In genomic region chr4:137621056-137621455, GRCh38 we compare ENCODE assay signal across 15 cellular contexts.
A peak's percentile ranks its signal among the peaks of the same experiment; 100 is the strongest.
DNase-seq lines count a peak whose midpoint lies in the region; ATAC-seq and TF ChIP-seq lines count a peak whose summit lies in the region.
"Had no signal": no experiment of that assay in that cellular context is flagged by ENCODE, and none has a peak within 500 bp of the region (broad histone marks: within the 10 kb centered on the region; RNA-seq: fewer than 3 reads in every experiment).

No MANE protein-coding gene starts in this region.

- H3K4me1 Mint-ChIP-seq in glutamatergic neuron (ENCODE audit: low read depth, unreplicated experiment): peaks cover 9% of the 10 kb centered on the region
- no peaks in the 10 kb centered on the region for H3K4me1 Mint-ChIP-seq in stimulated activated memory B cell treated with anti-CD40 and anti-IgM and Interleukin-4, amounts not matched to agents 10 μg/mL and 1 μg/mL and 100 μg/mL, for 72 hours
- H3K4me1 Mint-ChIP-seq: CD4-positive, alpha-beta memory T cell had no signal

- no peak overlapping the region for H3K27ac Mint-ChIP-seq in glutamatergic neuron (ENCODE audit: unreplicated experiment)
- H3K27ac Mint-ChIP-seq in stimulated activated memory B cell treated with anti-CD40 and anti-IgM and Interleukin-4, amounts not matched to agents 10 μg/mL and 1 μg/mL and 100 μg/mL, for 72 hours: no peak overlapping the region
- H3K27ac Mint-ChIP-seq: activated naive CD4-positive, alpha-beta T cell treated with anti-CD3 and anti-CD28 coated beads, Interleukin-2, amount 50 U/mL, for 72 hours; CD4-positive, alpha-beta memory T cell had no signal

- no peak for ATAC-seq in stimulated activated memory B cell treated with anti-CD40 and anti-IgM and Interleukin-4, amounts not matched to agents 10 μg/mL and 1 μg/mL and 100 μg/mL, for 72 hours
- no peak for ATAC-seq in mucosa of descending colon
- ATAC-seq: activated naive CD4-positive, alpha-beta T cell treated with anti-CD3 and anti-CD28 coated beads, Interleukin-2, amount 50 U/mL, for 72 hours; left cardiac atrium had no signal

- TF ChIP-seq CTCF in glutamatergic neuron (IDR thresholded peaks at IDR 0.05; ENCODE audit: partially characterized antibody, unreplicated experiment): no peak
- TF ChIP-seq CTCF in mucosa of descending colon (IDR thresholded peaks at IDR 0.05): no peak

- H3K9me3 ChIP-seq in mucosa of descending colon: no peaks in the 10 kb centered on the region
- H3K9me3 ChIP-seq: suprapubic skin had no signal

- H3K4me3 Mint-ChIP-seq in glutamatergic neuron (ENCODE audit: unreplicated experiment): no peak overlapping the region
- H3K4me3 Mint-ChIP-seq in stimulated activated memory B cell treated with anti-CD40 and anti-IgM and Interleukin-4, amounts not matched to agents 10 μg/mL and 1 μg/mL and 100 μg/mL, for 72 hours: no peak overlapping the region
- H3K4me3 Mint-ChIP-seq: CD4-positive, alpha-beta memory T cell had no signal

- H3K27me3 Mint-ChIP-seq in glutamatergic neuron (ENCODE audit: unreplicated experiment): no peaks in the 10 kb centered on the region
- no peaks in the 10 kb centered on the region for H3K27me3 Mint-ChIP-seq in stimulated activated memory B cell treated with anti-CD40 and anti-IgM and Interleukin-4, amounts not matched to agents 10 μg/mL and 1 μg/mL and 100 μg/mL, for 72 hours
- H3K27me3 Mint-ChIP-seq: CD4-positive, alpha-beta memory T cell had no signal

- no peaks in the 10 kb centered on the region for H3K36me3 ChIP-seq in mucosa of descending colon (ENCODE audit: low read depth)
- H3K36me3 ChIP-seq: suprapubic skin had no signal

- intact Hi-C loops in mucosa of descending colon (cut with DNase I, micrococcal nuclease): no loop called here

- peak; percentile 43 for DNase-seq in DMS 273 treated with DMSO at 0.1 percent for 48 hours (lab: John Stamatoyannopoulos, UW)
- peak; percentile 39 for DNase-seq in NCI-H146 treated with DMSO at 0.1 percent for 48 hours (lab: John Stamatoyannopoulos, UW; ENCODE audit: unreplicated experiment)
- peak; percentile 35 for DNase-seq in NCI-H82 treated with DMSO at 0.1 percent for 48 hours (lab: John Stamatoyannopoulos, UW; ENCODE audit: unreplicated experiment)
- peak; percentile 43 for DNase-seq in glutamatergic neuron
- DNase-seq in activated CD4-positive, alpha-beta T cell treated with anti-CD3 and anti-CD28 coated beads, Interleukin-2, amount 50 U/mL, for 4 hours: no peak
- no peak for DNase-seq in activated effector memory CD4-positive, alpha-beta T cell treated with Interleukin-2 at 50 U/mL for 16 hours
- no peak for DNase-seq in mucosa of descending colon
- DNase-seq: ACHN; CD4-positive, alpha-beta memory T cell; effector memory CD4-positive, alpha-beta T cell; left cardiac atrium; T-helper 2 cell had no signal

- H3K36me3 Mint-ChIP-seq in glutamatergic neuron (ENCODE audit: unreplicated experiment): no peaks in the 10 kb centered on the region
- H3K36me3 Mint-ChIP-seq in stimulated activated memory B cell treated with anti-CD40 and anti-IgM and Interleukin-4, amounts not matched to agents 10 μg/mL and 1 μg/mL and 100 μg/mL, for 72 hours: no peaks in the 10 kb centered on the region
- H3K36me3 Mint-ChIP-seq: activated naive CD4-positive, alpha-beta T cell treated with anti-CD3 and anti-CD28 coated beads, Interleukin-2, amount 50 U/mL, for 72 hours; CD4-positive, alpha-beta memory T cell had no signal

- no peaks in the 10 kb centered on the region for H3K4me1 ChIP-seq in mucosa of descending colon (ENCODE audit: low read depth)
- H3K4me1 ChIP-seq: suprapubic skin had no signal

- no peak overlapping the region for H3K4me3 ChIP-seq in mucosa of descending colon
- H3K4me3 ChIP-seq: suprapubic skin had no signal

- H3K9me3 Mint-ChIP-seq in glutamatergic neuron (ENCODE audit: unreplicated experiment): no peaks in the 10 kb centered on the region
- H3K9me3 Mint-ChIP-seq in stimulated activated memory B cell treated with anti-CD40 and anti-IgM and Interleukin-4, amounts not matched to agents 10 μg/mL and 1 μg/mL and 100 μg/mL, for 72 hours: no peaks in the 10 kb centered on the region

Comparison
In these comparisons a context has a peak if more than half of its experiments do, and no peak if none do; other contexts are left out.
1. DNase-seq: peak in DMS 273 treated with DMSO at 0.1 percent for 48 hours (single experiment), NCI-H146 treated with DMSO at 0.1 percent for 48 hours (single experiment), NCI-H82 treated with DMSO at 0.1 percent for 48 hours (single experiment) and glutamatergic neuron (single experiment); none in activated CD4-positive, alpha-beta T cell treated with anti-CD3 and anti-CD28 coated beads, Interleukin-2, amount 50 U/mL, for 4 hours (0 of 2), activated effector memory CD4-positive, alpha-beta T cell treated with Interleukin-2 at 50 U/mL for 16 hours (single experiment) and mucosa of descending colon (0 of 3).